Comparison of ENCODE assay signal across 27 cellular contexts in the genomic region with DNA sequence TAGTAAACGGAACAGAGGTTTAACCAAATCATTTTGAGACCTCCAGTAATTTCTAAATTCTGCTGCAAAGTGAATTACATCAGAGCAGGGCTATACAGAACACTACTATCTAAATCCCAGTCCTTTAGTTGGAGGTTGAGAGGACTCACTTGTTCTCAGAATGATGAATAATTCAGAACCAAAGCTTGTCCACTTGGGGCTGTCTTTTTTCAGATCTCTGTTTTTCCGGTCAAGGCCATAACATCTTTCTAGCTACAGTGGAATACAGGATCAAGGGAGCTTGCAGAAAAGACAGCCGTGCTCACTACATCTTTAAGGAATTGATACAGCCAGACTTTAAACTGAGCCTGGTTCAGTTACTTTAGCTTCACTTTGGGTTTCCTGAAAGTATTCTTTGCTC.
DNase-seq lines count a peak whose midpoint lies in the region; ATAC-seq and TF ChIP-seq lines count a peak whose summit lies in the region.
"Had no signal": no experiment of that assay in that cellular context is flagged by ENCODE, and none has a peak within 500 bp of the region (broad histone marks: within the 10 kb centered on the region; RNA-seq: fewer than 3 reads in every experiment).

No MANE protein-coding gene starts in this region.

- H3K27me3 Mint-ChIP-seq in nephron progenitor cell (ENCODE audit: low read depth, poor library complexity) (no peaks in the 10 kb centered on the region), Caco-2 (ENCODE audit: insufficient read depth, unreplicated experiment) (no peaks in the 10 kb centered on the region)
- peaks cover 1% of the 10 kb centered on the region for H3K27me3 Mint-ChIP-seq in activated T-cell treated with anti-CD3 and anti-CD28 coated beads, Interleukin-2, amount 50 U/mL, for 4 hours (ENCODE audit: low read depth)

- H3K36me3 Mint-ChIP-seq in nephron progenitor cell (ENCODE audit: low read depth) (no peaks in the 10 kb centered on the region), Caco-2 (ENCODE audit: insufficient read depth, unreplicated experiment) (no peaks in the 10 kb centered on the region)
- no peaks in the 10 kb centered on the region for H3K36me3 Mint-ChIP-seq in activated T-cell treated with anti-CD3 and anti-CD28 coated beads, Interleukin-2, amount 50 U/mL, for 4 hours (ENCODE audit: insufficient read depth)
- H3K36me3 Mint-ChIP-seq: CD14-positive monocyte; CD8-positive, alpha-beta memory T cell had no signal

- no peaks in the 10 kb centered on the region for H3K36me3 ChIP-seq in Caco-2 (ENCODE audit: control insufficient read depth, insufficient read depth, low read length)
- H3K36me3 ChIP-seq: BE2C, HAP-1, MG63, SJSA1 had no signal

- POLR2A ChIA-PET in Caco-2 (lab: Charles Lee), result no interaction called here

- H3K27ac ChIP-seq in substantia nigra (ENCODE audit: low read depth, low read length, poor library complexity, severe bottlenecking), result peak overlapping the region; percentile 63
- H3K27ac ChIP-seq: 22Rv1, GM23248, SJSA1 had no signal

- TF ChIP-seq CTCF in nephron progenitor cell (IDR thresholded peaks at IDR 0.05) (no peak), Caco-2 (IDR thresholded peaks at IDR 0.05; ENCODE audit: insufficient read depth in 1 of 2, low read depth in 1 of 2, low read length in 1 of 2, severe bottlenecking in 1 of 2, unreplicated experiment in 1 of 2) (no peak)

- H3K9me3 Mint-ChIP-seq in nephron progenitor cell (no peaks in the 10 kb centered on the region), Caco-2 (ENCODE audit: unreplicated experiment) (peaks cover 25% of the 10 kb centered on the region)
- no peaks in the 10 kb centered on the region for H3K9me3 Mint-ChIP-seq in activated T-cell treated with anti-CD3 and anti-CD28 coated beads, Interleukin-2, amount 50 U/mL, for 4 hours
- H3K9me3 Mint-ChIP-seq: CD8-positive, alpha-beta memory T cell had no signal

- DNase-seq in Ammon's horn (ENCODE audit: low spot score) (peak; percentile 42), globus pallidus (ENCODE audit: low spot score) (peak; percentile 80), nephron progenitor cell (no peak), substantia nigra (lab: John Stamatoyannopoulos, UW) (peak in 3 of 49 donors; percentile 4 to 15 (median 6)), Caco-2 (no peak)
- DNase-seq in activated T-cell treated with anti-CD3 and anti-CD28 coated beads, Interleukin-2, amount 50 U/mL, for 4 hours, result no peak
- DNase-seq: BE2C; Calu3; CD8-positive, alpha-beta memory T cell; DMS153; DND-41; GM23248; HFFc6; KBM-7; MG63; NCI-H1694; NCI-H2029 treated with DMSO at 0.1 percent for 48 hours; NCI-H2227 treated with DMSO at 0.1 percent for 48 hours; NCI-H510A; NCI-H69; Right ventricle myocardium superior; RPMI8226 had no signal

- H3K27ac Mint-ChIP-seq in nephron progenitor cell, result peak overlapping the region; percentile 93
- no peak overlapping the region for H3K27ac Mint-ChIP-seq in Caco-2 (ENCODE audit: unreplicated experiment)
- H3K27ac Mint-ChIP-seq: CD14-positive monocyte; CD8-positive, alpha-beta memory T cell; HFFc6 had no signal

- H3K4me3 Mint-ChIP-seq in nephron progenitor cell (no peak overlapping the region), Caco-2 (ENCODE audit: unreplicated experiment) (no peak overlapping the region)
- no peak overlapping the region for H3K4me3 Mint-ChIP-seq in activated T-cell treated with anti-CD3 and anti-CD28 coated beads, Interleukin-2, amount 50 U/mL, for 4 hours
- H3K4me3 Mint-ChIP-seq: CD14-positive monocyte; CD8-positive, alpha-beta memory T cell; HFFc6 had no signal

- CTCF ChIA-PET in Caco-2 (lab: Charles Lee), result no interaction called here

- peaks cover 22% of the 10 kb centered on the region for H3K4me1 ChIP-seq in Caco-2
- H3K4me1 ChIP-seq: BE2C, HAP-1, SJSA1 had no signal

- peaks cover 39% of the 10 kb centered on the region for H3K4me1 Mint-ChIP-seq in nephron progenitor cell
- H3K4me1 Mint-ChIP-seq in Caco-2 (ENCODE audit: low read depth, unreplicated experiment), result peaks cover 23% of the 10 kb centered on the region
- no peaks in the 10 kb centered on the region for H3K4me1 Mint-ChIP-seq in activated T-cell treated with anti-CD3 and anti-CD28 coated beads, Interleukin-2, amount 50 U/mL, for 4 hours (ENCODE audit: low read depth)
- H3K4me1 Mint-ChIP-seq: CD8-positive, alpha-beta memory T cell had no signal

- ATAC-seq in GM19463 (IDR thresholded peaks at IDR 0.05; ENCODE audit: unreplicated experiment), result no peak
- ATAC-seq in activated T-cell treated with anti-CD3 and anti-CD28 coated beads, Interleukin-2, amount 50 U/mL, for 4 hours, result no peak

- no TSS peak for BruUV-seq in Caco-2 (replicated peaks; lab: Mats Ljungman, UMichigan)

- no peaks in the 10 kb centered on the region for H3K9me3 ChIP-seq in Caco-2
- H3K9me3 ChIP-seq: BE2C, HAP-1, MG63, SJSA1 had no signal

- no peaks in the 10 kb centered on the region for H3K27me3 ChIP-seq in Caco-2 (replicated peaks; ENCODE audit: control insufficient read depth, insufficient read depth, low read length)
- H3K27me3 ChIP-seq: BE2C, MG63, SJSA1 had no signal

- intact Hi-C loops in Caco-2 (cut with micrococcal nuclease; ENCODE audit: unreplicated experiment), result no loop called here

- no peak overlapping the region for H3K4me3 ChIP-seq in Caco-2 (ENCODE audit: low read depth, low read length)
- H3K4me3 ChIP-seq: GM23248, HAP-1, MG63, SJSA1 had no signal

Comparison
In these comparisons a context has a peak if more than half of its experiments do, and no peak if none do; other contexts are left out.
1. DNase-seq: peak in Ammon's horn (single experiment) and globus pallidus (single experiment); none in nephron progenitor cell (single experiment), Caco-2 (0 of 2) and activated T-cell treated with anti-CD3 and anti-CD28 coated beads, Interleukin-2, amount 50 U/mL, for 4 hours (single experiment).